Comparison of ENCODE assay signal across 1 cellular context in genomic region chr11:122853971-122854446, GRCh38.
TF ChIP-seq lines count a peak whose summit lies in the region.

No MANE protein-coding gene starts in this region.

TF ChIP-seq in K562, 482 proteins besides CTCF, POLR2A, EP300 and RAD21 (continued from another document):
- TF ChIP-seq ATF3 (IDR thresholded peaks at IDR 0.05), result 0 out of 2 replicates have a peak, but pooled peaks have one; percentile 16
- TF ChIP-seq ATF3 (CRISPR knock-in tag; conservative IDR thresholded peaks at IDR 0.05), result no peak
- no peak for TF ChIP-seq SREBF2 (CRISPR knock-in tag; IDR thresholded peaks at IDR 0.05)
- TF ChIP-seq PURB (CRISPR knock-in tag; IDR thresholded peaks at IDR 0.05; ENCODE audit: low read depth), result no peak
- no peak for TF ChIP-seq MAFF (IDR thresholded peaks at IDR 0.05; ENCODE audit: low read length)
- no peak for TF ChIP-seq ZBTB1 (CRISPR knock-in tag; IDR thresholded peaks at IDR 0.05; ENCODE audit: borderline replicate concordance, low read depth)
- TF ChIP-seq DEAF1 (CRISPR knock-in tag; IDR thresholded peaks at IDR 0.05), result peak; percentile 32; the same call in 1 of the 2 replicates
- TF ChIP-seq KAT8 (IDR thresholded peaks at IDR 0.05; ENCODE audit: low read depth), result no peak
- TF ChIP-seq PHB2 (IDR thresholded peaks at IDR 0.05; ENCODE audit: low read depth), result no peak
- no peak for TF ChIP-seq ZNF780A (CRISPR knock-in tag; IDR thresholded peaks at IDR 0.05)
- TF ChIP-seq CCAR2 (IDR thresholded peaks at IDR 0.05; ENCODE audit: low read depth, low read length), result no peak
- TF ChIP-seq CBFB (CRISPR knock-in tag; IDR thresholded peaks at IDR 0.05), result no peak
- TF ChIP-seq RB1 (IDR thresholded peaks at IDR 0.05; ENCODE audit: low read depth), result 0 out of 2 replicates have a peak, but pooled peaks have one; percentile 18
- TF ChIP-seq CTCFL (IDR thresholded peaks at IDR 0.05; ENCODE audit: borderline replicate concordance, insufficient read depth, low read depth, low read length, poor library complexity, severe bottlenecking), result no peak
